19 cellular contexts compared by ENCODE assay signal in the genomic region with DNA sequence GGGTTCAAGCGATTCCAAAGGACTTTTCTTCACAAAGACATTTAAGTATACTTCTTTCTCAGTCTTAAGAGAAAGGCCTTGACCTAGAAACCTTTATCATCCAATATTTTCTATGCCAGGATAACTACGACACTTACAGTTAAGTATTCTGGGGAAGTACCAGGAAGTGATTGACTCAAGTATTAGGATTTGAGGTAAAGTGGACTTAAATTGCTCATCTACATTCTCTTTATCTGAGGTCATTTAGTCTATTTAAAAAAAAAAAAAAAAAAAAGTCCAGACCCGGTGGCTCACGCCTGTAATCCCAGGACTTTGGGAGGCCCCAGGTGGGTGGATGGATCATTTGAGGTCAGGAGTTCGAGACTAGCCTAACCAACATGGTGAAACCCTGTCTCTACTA.
"Had no signal": no experiment of that assay in that cellular context is flagged by ENCODE, and none has a peak within 500 bp of the region (broad histone marks: within the 10 kb centered on the region; RNA-seq: fewer than 3 reads in every experiment).

No MANE protein-coding gene starts in this region.

- H3K36me3 Mint-ChIP-seq: WTC11 had no signal

- H3K27me3 ChIP-seq: brain microvascular endothelial cell, esophagus muscularis mucosa, spleen, thyroid gland had no signal

- H3K4me3 ChIP-seq: esophagus muscularis mucosa, left ventricle myocardium inferior, spleen, thyroid gland had no signal

- H3K4me3 Mint-ChIP-seq: activated CD4-positive, alpha-beta T cell treated with anti-CD3 and anti-CD28 coated beads for 36 hours; activated naive CD8-positive, alpha-beta T cell treated with anti-CD3 and anti-CD28 coated beads, Interleukin-2, amount 10 ng/mL, durations not matched to agents 7 days and 5 days; stimulated activated naive B cell treated with anti-CD40 and anti-IgM and Interleukin-4, amounts not matched to agents 10 μg/mL and 1 μg/mL and 100 μg/mL, for 72 hours; T-helper 2 cell treated with Interferon-gamma antibody and Interleukin-4, amounts not matched to agents 5 μg/mL and 100 μg/mL, for 36 hours; WTC11 had no signal

- H3K27me3 Mint-ChIP-seq: activated CD4-positive, alpha-beta T cell treated with anti-CD3 and anti-CD28 coated beads for 36 hours; activated naive CD8-positive, alpha-beta T cell treated with anti-CD3 and anti-CD28 coated beads, Interleukin-2, amount 10 ng/mL, durations not matched to agents 7 days and 5 days; stimulated activated naive B cell treated with anti-CD40 and anti-IgM and Interleukin-4, amounts not matched to agents 10 μg/mL and 1 μg/mL and 100 μg/mL, for 72 hours had no signal

- DNase-seq: activated CD4-positive, alpha-beta T cell treated with anti-CD3 and anti-CD28 coated beads for 36 hours; activated CD4-positive, alpha-beta T cell treated with anti-CD3 and anti-CD28 coated beads, Interleukin-2, amount 50 U/mL, for 48 hours; activated naive CD4-positive, alpha-beta T cell treated with Interleukin-2 at 50 U/mL for 16 hours; activated naive CD8-positive, alpha-beta T cell treated with anti-CD3 and anti-CD28 coated beads, Interleukin-2, amount 10 ng/mL, durations not matched to agents 7 days and 5 days; brain microvascular endothelial cell; effector CD4-positive, alpha-beta T cell; hippocampal formation; left ventricle myocardium inferior; mammary epithelial cell; occipital lobe; posterior cingulate gyrus; retina; spleen; stimulated activated CD4-positive, alpha-beta T cell treated with anti-CD3 and anti-CD28 coated beads, Interleukin-4, amount 100 ng/mL, for 4 hours; stimulated activated naive B cell treated with anti-CD40 and anti-IgM and Interleukin-4, amounts not matched to agents 10 μg/mL and 1 μg/mL and 100 μg/mL, for 72 hours; thyroid gland had no signal

- H3K27ac Mint-ChIP-seq: activated CD4-positive, alpha-beta T cell treated with anti-CD3 and anti-CD28 coated beads for 36 hours; activated naive CD8-positive, alpha-beta T cell treated with anti-CD3 and anti-CD28 coated beads, Interleukin-2, amount 10 ng/mL, durations not matched to agents 7 days and 5 days; stimulated activated naive B cell treated with anti-CD40 and anti-IgM and Interleukin-4, amounts not matched to agents 10 μg/mL and 1 μg/mL and 100 μg/mL, for 72 hours; T-helper 2 cell treated with Interferon-gamma antibody and Interleukin-4, amounts not matched to agents 5 μg/mL and 100 μg/mL, for 36 hours; WTC11 had no signal

- H3K36me3 ChIP-seq: brain microvascular endothelial cell, esophagus muscularis mucosa, left ventricle myocardium inferior, thyroid gland had no signal

- H3K27ac ChIP-seq: brain microvascular endothelial cell, esophagus muscularis mucosa, left ventricle myocardium inferior, spleen, thyroid gland had no signal

- ATAC-seq: activated CD4-positive, alpha-beta T cell treated with anti-CD3 and anti-CD28 coated beads for 36 hours; stimulated activated naive B cell treated with anti-CD40 and anti-IgM and Interleukin-4, amounts not matched to agents 10 μg/mL and 1 μg/mL and 100 μg/mL, for 72 hours; WTC11 had no signal

- H3K9me3 ChIP-seq: esophagus muscularis mucosa, left ventricle myocardium inferior, spleen, thyroid gland had no signal

- H3K9me3 Mint-ChIP-seq: activated naive CD8-positive, alpha-beta T cell treated with anti-CD3 and anti-CD28 coated beads, Interleukin-2, amount 10 ng/mL, durations not matched to agents 7 days and 5 days; stimulated activated naive B cell treated with anti-CD40 and anti-IgM and Interleukin-4, amounts not matched to agents 10 μg/mL and 1 μg/mL and 100 μg/mL, for 72 hours; T-helper 2 cell treated with Interferon-gamma antibody and Interleukin-4, amounts not matched to agents 5 μg/mL and 100 μg/mL, for 36 hours; WTC11 had no signal
